Comparison of ENCODE assay signal across 18 cellular contexts in the genomic region with DNA sequence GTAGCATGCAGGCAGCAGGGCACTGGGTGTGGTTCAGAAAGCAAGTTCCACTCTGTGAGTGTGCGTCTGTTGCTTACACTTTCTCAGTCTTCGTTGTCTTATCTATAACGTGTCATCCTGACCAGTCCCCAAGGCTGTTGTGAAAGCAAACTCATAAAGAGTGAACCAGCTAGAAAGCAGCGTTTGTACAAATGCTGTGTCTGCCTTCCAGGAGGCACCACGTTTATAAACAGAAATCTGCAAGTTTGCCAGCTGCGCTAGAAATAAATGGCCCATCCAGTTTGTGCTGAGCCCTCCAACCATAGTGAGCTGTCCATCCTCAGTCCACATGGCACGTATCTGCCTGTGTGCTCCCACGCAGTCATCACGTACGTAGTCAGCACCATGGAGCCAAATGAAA.
DNase-seq lines count a peak whose midpoint lies in the region; ATAC-seq, FAIRE-seq and TF ChIP-seq lines count a peak whose summit lies in the region.
"Had no signal": no experiment of that assay in that cellular context is flagged by ENCODE, and none has a peak within 500 bp of the region (broad histone marks: within the 10 kb centered on the region; RNA-seq: fewer than 3 reads in every experiment).

No MANE protein-coding gene starts in this region.

- H2AFZ ChIP-seq in GM12878 (ENCODE audit: control insufficient read depth, low read depth, low read length), result no peak overlapping the region

- H3K27me3 Mint-ChIP-seq in activated CD4-positive, alpha-beta T cell treated with anti-CD3 and anti-CD28 coated beads, Interleukin-2, amount 10 ng/mL, durations not matched to agents 7 days and 5 days, result peaks cover 3% of the 10 kb centered on the region

- no peaks in the 10 kb centered on the region for H3K79me2 ChIP-seq in GM12878 (ENCODE audit: control insufficient read depth, insufficient read depth, low read length)

- no peaks in the 10 kb centered on the region for H3K4me1 ChIP-seq in left ventricle myocardium inferior
- no peaks in the 10 kb centered on the region; the same call in 1 of the 2 replicates for H3K4me1 ChIP-seq in GM12878 (ENCODE audit: control insufficient read depth, insufficient read depth, low read length)
- H3K4me1 ChIP-seq: esophagus squamous epithelium, tibial nerve had no signal

- TF ChIP-seq EP300 in GM12878 (IDR thresholded peaks at IDR 0.05; ENCODE audit: borderline replicate concordance in 1 of 2, control insufficient read depth in 1 of 2, low read depth in 2 of 2, low read length in 2 of 2), result no peak

- no peaks in the 10 kb centered on the region for H3K9me3 Mint-ChIP-seq in activated CD4-positive, alpha-beta T cell treated with anti-CD3 and anti-CD28 coated beads, Interleukin-2, amount 10 ng/mL, durations not matched to agents 7 days and 5 days
- H3K9me3 Mint-ChIP-seq: activated CD4-positive, alpha-beta T cell treated with anti-CD3 and anti-CD28 coated beads, Interleukin-2, amount 10 ng/mL, durations not matched to agents 24 days and 14 days; activated naive CD4-positive, alpha-beta T cell treated with anti-CD3 and anti-CD28 coated beads, Interleukin-2, amount 10 ng/mL, durations not matched to agents 7 days and 5 days had no signal

- 40% methylated on average over 10 of the region's 10 CpGs for WGBS in GM12878 (ENCODE audit: insufficient coverage, insufficient replicate concordance, low lambda C conversion rate, missing lambda C conversion rate)

- H3K9me3 ChIP-seq in left ventricle myocardium inferior (replicated peaks), result no peaks in the 10 kb centered on the region
- H3K9me3 ChIP-seq in GM12878 (replicated peaks; ENCODE audit: control insufficient read depth, insufficient read depth, low read length), result no peaks in the 10 kb centered on the region
- H3K9me3 ChIP-seq: esophagus squamous epithelium, mucosa of descending colon, SJSA1 had no signal

- TF ChIP-seq RAD21 in GM12878 (IDR thresholded peaks at IDR 0.05; ENCODE audit: insufficient read depth, low read depth, low read length), result no peak

- CTCF ChIA-PET in GM12878 (lab: Yijun Ruan, JAX), result no interaction called here
- CTCF ChIA-PET in activated CD4-positive, alpha-beta T cell treated with anti-CD3 and anti-CD28 coated beads, Interleukin-2, amount 10 ng/mL, durations not matched to agents 7 days and 5 days (lab: Charles Lee), result no interaction called here

- H3K36me3 ChIP-seq in left ventricle myocardium inferior (no peaks in the 10 kb centered on the region), GM12878 (ENCODE audit: control insufficient read depth in 2 of 2, insufficient read depth in 2 of 2, low read length in 1 of 2) (no peaks in the 10 kb centered on the region)
- H3K36me3 ChIP-seq: esophagus squamous epithelium, SJSA1, tibial nerve had no signal

- H3K27ac Mint-ChIP-seq in activated CD4-positive, alpha-beta T cell treated with anti-CD3 and anti-CD28 coated beads, Interleukin-2, amount 10 ng/mL, durations not matched to agents 7 days and 5 days, result no peak overlapping the region
- H3K27ac Mint-ChIP-seq: activated CD4-positive, alpha-beta T cell treated with anti-CD3 and anti-CD28 coated beads, Interleukin-2, amount 10 ng/mL, durations not matched to agents 24 days and 14 days; activated naive CD4-positive, alpha-beta T cell treated with anti-CD3 and anti-CD28 coated beads, Interleukin-2, amount 10 ng/mL, durations not matched to agents 7 days and 5 days had no signal

- H3K27ac ChIP-seq in left ventricle myocardium inferior (replicated peaks), result no peak overlapping the region
- H3K27ac ChIP-seq in GM12878 (ENCODE audit: control insufficient read depth, insufficient read depth), result no peak overlapping the region
- no peak overlapping the region for H3K27ac ChIP-seq in coronary artery
- H3K27ac ChIP-seq: 22Rv1, esophagus squamous epithelium, SJSA1, tibial nerve had no signal

- no peak for TF ChIP-seq POLR2A in GM12878 (IDR thresholded peaks at IDR 0.05; ENCODE audit: low read depth, low read length)

- BruUV-seq in GM12878 (replicated peaks; lab: Mats Ljungman, UMichigan), result no TSS peak

- H3K9ac ChIP-seq in GM12878 (ENCODE audit: control insufficient read depth, insufficient read depth, low read length), result no peak overlapping the region

- SMC1A ChIA-PET in GM12878 (lab: Charles Lee; ENCODE audit: uncharacterized antibody, unreplicated experiment), result no interaction called here

- H4K20me1 ChIP-seq in GM12878 (ENCODE audit: control insufficient read depth, insufficient read depth), result no peaks in the 10 kb centered on the region

- no peak overlapping the region for H3K4me3 ChIP-seq in left ventricle myocardium inferior
- no peak overlapping the region for H3K4me3 ChIP-seq in GM12878
- H3K4me3 ChIP-seq in coronary artery, result no peak overlapping the region
- H3K4me3 ChIP-seq: esophagus squamous epithelium, mucosa of descending colon, SJSA1, tibial nerve had no signal

- no peaks in the 10 kb centered on the region for H3K27me3 ChIP-seq in left ventricle myocardium inferior (ENCODE audit: low read depth)
- peaks cover 0 to 2% of the 10 kb centered on the region in 2 experiments; a peak in 2 of 4 replicates for H3K27me3 ChIP-seq in GM12878 (replicated peaks in 1 of 2; ENCODE audit: control insufficient read depth in 2 of 2, insufficient read depth in 2 of 2, low read length in 1 of 2)
- H3K27me3 ChIP-seq: esophagus squamous epithelium, SJSA1, tibial nerve had no signal

- H3K4me1 Mint-ChIP-seq in activated CD4-positive, alpha-beta T cell treated with anti-CD3 and anti-CD28 coated beads, Interleukin-2, amount 10 ng/mL, durations not matched to agents 7 days and 5 days, result peaks cover 2% of the 10 kb centered on the region
- H3K4me1 Mint-ChIP-seq: activated CD4-positive, alpha-beta T cell treated with anti-CD3 and anti-CD28 coated beads, Interleukin-2, amount 10 ng/mL, durations not matched to agents 24 days and 14 days had no signal

- H3K4me2 ChIP-seq in GM12878 (ENCODE audit: control insufficient read depth, insufficient read depth), result 0 out of 2 replicates have a peak overlapping the region, but pooled peaks have one; percentile 8

- TF ChIP-seq CTCF in left ventricle myocardium inferior (IDR thresholded peaks at IDR 0.05; ENCODE audit: borderline replicate concordance), result no peak
- no peak for TF ChIP-seq CTCF in GM12878 (IDR thresholded peaks at IDR 0.05 in 2 of 3, conservative IDR thresholded peaks at IDR 0.05 in 1 of 3; ENCODE audit: control insufficient read depth in 2 of 3, extremely low read depth in 1 of 3, insufficient read depth in 1 of 3, low read depth in 3 of 3, low read length in 3 of 3)
- TF ChIP-seq CTCF in coronary artery (IDR thresholded peaks at IDR 0.05), result no peak

- no peak overlapping the region for H3K4me3 Mint-ChIP-seq in activated CD4-positive, alpha-beta T cell treated with anti-CD3 and anti-CD28 coated beads, Interleukin-2, amount 10 ng/mL, durations not matched to agents 7 days and 5 days
- H3K4me3 Mint-ChIP-seq: activated CD4-positive, alpha-beta T cell treated with anti-CD3 and anti-CD28 coated beads, Interleukin-2, amount 10 ng/mL, durations not matched to agents 24 days and 14 days; activated naive CD4-positive, alpha-beta T cell treated with anti-CD3 and anti-CD28 coated beads, Interleukin-2, amount 10 ng/mL, durations not matched to agents 7 days and 5 days had no signal

- FAIRE-seq in GM12878 (lab: Jason Lieb, UNC), result no peak
- FAIRE-seq: small intestine had no signal

- RAD21 ChIA-PET in GM12878 (lab: Charles Lee; ENCODE audit: unreplicated experiment), result no interaction called here

- POLR2A ChIA-PET in GM12878 (lab: Charles Lee), result no interaction called here
- POLR2A ChIA-PET in activated CD4-positive, alpha-beta T cell treated with anti-CD3 and anti-CD28 coated beads, Interleukin-2, amount 10 ng/mL, durations not matched to agents 7 days and 5 days (lab: Charles Lee), result no interaction called here

- in situ Hi-C loops in GM12878 (cut with MboI), result loop anchor here (5.0 kb wide), 1 partner anchor 52 kb away; no protein-coding TSS in a partner anchor

- DNase-seq in left cardiac atrium (no peak), left ventricle myocardium inferior (no peak), GM12878 (ENCODE audit: low read depth, low spot score) (no peak), mucosa of gallbladder (ENCODE audit: low spot score) (peak; percentile 34), DMS 273 treated with DMSO at 0.1 percent for 48 hours (lab: John Stamatoyannopoulos, UW) (no peak), coronary artery (ENCODE audit: low spot score) (no peak)
- DNase-seq in activated CD4-positive, alpha-beta T cell treated with anti-CD3 and anti-CD28 coated beads, Interleukin-2, amount 10 ng/mL, durations not matched to agents 7 days and 5 days, result no peak
- DNase-seq: activated CD4-positive, alpha-beta T cell treated with anti-CD3 and anti-CD28 coated beads, Interleukin-2, amount 10 ng/mL, durations not matched to agents 24 days and 14 days; activated naive CD4-positive, alpha-beta T cell treated with anti-CD3 and anti-CD28 coated beads, Interleukin-2, amount 10 ng/mL, durations not matched to agents 7 days and 5 days; esophagus squamous epithelium; left colon; mucosa of descending colon; NCI-H187 treated with DMSO at 0.1 percent for 48 hours; small intestine had no signal

- peak; percentile 38 to 84 for ATAC-seq in left cardiac atrium
- ATAC-seq in GM12878, result no peak
- no peak for ATAC-seq in HG02678 (IDR thresholded peaks at IDR 0.05; ENCODE audit: unreplicated experiment)
- ATAC-seq: left colon, mucosa of descending colon had no signal

- H3K36me3 Mint-ChIP-seq in activated CD4-positive, alpha-beta T cell treated with anti-CD3 and anti-CD28 coated beads, Interleukin-2, amount 10 ng/mL, durations not matched to agents 7 days and 5 days (ENCODE audit: low read depth), result no peaks in the 10 kb centered on the region
- H3K36me3 Mint-ChIP-seq: activated naive CD4-positive, alpha-beta T cell treated with anti-CD3 and anti-CD28 coated beads, Interleukin-2, amount 10 ng/mL, durations not matched to agents 7 days and 5 days had no signal

- intact Hi-C loops in left cardiac atrium (cut with DNase I), result no loop called here
- intact Hi-C loops in left ventricle myocardium inferior (cut with micrococcal nuclease), result no loop called here
- intact Hi-C loops in GM12878 (cut with micrococcal nuclease; ENCODE audit: unreplicated experiment), result no loop called here

TF ChIP-seq in GM12878, 131 proteins besides CTCF, POLR2A, EP300 and RAD21 (continues in another document):
- no peak for TF ChIP-seq MAX (IDR thresholded peaks at IDR 0.05; ENCODE audit: low read depth, low read length)
- TF ChIP-seq MXI1 (IDR thresholded peaks at IDR 0.05; ENCODE audit: low read depth, low read length), result no peak

Comparison
In these comparisons a context has a peak if more than half of its experiments do, and no peak if none do; other contexts are left out.
1. ATAC-seq: peak in left cardiac atrium (2 of 2); none in GM12878 (single experiment) and HG02678 (single experiment).